ENCODE assay signal across 23 cellular contexts in the genomic region with DNA sequence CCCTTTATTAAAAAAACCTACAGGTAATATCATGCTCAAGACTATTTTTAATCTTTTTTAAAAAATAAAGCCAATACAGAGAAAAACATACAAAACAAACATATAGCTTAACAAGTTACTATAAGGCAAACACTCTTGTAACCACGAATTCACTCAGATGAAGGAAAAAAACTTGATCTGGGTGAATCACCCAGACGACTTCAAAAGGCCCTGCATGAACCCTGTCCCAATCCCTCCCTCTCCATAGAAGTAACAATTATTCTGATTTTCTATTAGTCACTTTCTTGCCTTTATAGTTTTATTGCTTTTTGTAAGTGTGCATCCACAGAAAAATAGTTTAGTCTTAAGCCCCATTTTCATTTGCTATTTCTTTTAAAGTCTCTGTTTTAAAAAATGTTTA.
A peak's percentile ranks its signal among the peaks of the same experiment; 100 is the strongest.
DNase-seq lines count a peak whose midpoint lies in the region; ATAC-seq, FAIRE-seq and TF ChIP-seq lines count a peak whose summit lies in the region.
"Had no signal": no experiment of that assay in that cellular context is flagged by ENCODE, and none has a peak within 500 bp of the region (broad histone marks: within the 10 kb centered on the region; RNA-seq: fewer than 3 reads in every experiment).

No MANE protein-coding gene starts in this region.

- no peak overlapping the region for H3K4me2 ChIP-seq in K562 (ENCODE audit: insufficient read depth, low read length)

- POLR2A ChIA-PET in K562 (lab: Yijun Ruan, JAX) = no interaction called here

- intact Hi-C loops in K562 (cut with micrococcal nuclease) (loop anchor here (10.0 kb wide), 1 partner anchor 71 kb away; a partner anchor contains a TSS), gastrocnemius medialis (cut with DNase I; ENCODE audit: low total_unique reads) (no loop called here)

- WGBS in K562 (ENCODE audit: insufficient coverage, low coverage, missing lambda C conversion rate) = 8% methylated on average over 2 of the region's 2 CpGs

- H3K27me3 ChIP-seq in K562 (ENCODE audit: control insufficient read depth in 2 of 2, insufficient read depth in 2 of 2, low read length in 2 of 2) = no peaks in the 10 kb centered on the region
- H3K27me3 ChIP-seq in gastrocnemius medialis = no peaks in the 10 kb centered on the region
- H3K27me3 ChIP-seq: body of pancreas, MG63, ovary had no signal

- no peaks in the 10 kb centered on the region for H3K9me1 ChIP-seq in K562 (ENCODE audit: control insufficient read depth, insufficient read depth, low read length)

- TF ChIP-seq POLR2A in K562 (conservative IDR thresholded peaks at IDR 0.05) (no peak), gastrocnemius medialis (IDR thresholded peaks at IDR 0.05) (no peak)

- peaks cover 29% of the 10 kb centered on the region for H3K79me2 ChIP-seq in K562 (ENCODE audit: control insufficient read depth, insufficient read depth, low read length)

- ATAC-seq in K562 (0 out of 3 replicates have a peak, but pooled peaks have one; percentile 17), gastrocnemius medialis (no peak)
- ATAC-seq: body of pancreas, GM12878, lower lobe of right lung, Panc1 had no signal

- DNase-seq in DMS53 (lab: John Stamatoyannopoulos, UW) = peak; percentile 89
- peak; percentile 62 for DNase-seq in LHCN-M2 (ENCODE audit: low read depth)
- DNase-seq in K562 (ENCODE audit: extremely low read depth in 1 of 4, low spot score in 3 of 4) = peak in 1 of 4 experiments; percentile 9
- DNase-seq in kidney tubule cell (ENCODE audit: low spot score) = peak; percentile 53
- no peak for DNase-seq in gastrocnemius medialis
- DNase-seq in hippocampal formation (lab: John Stamatoyannopoulos, UW) = no peak
- no peak for DNase-seq in ecto neural progenitor cell (ENCODE audit: low spot score)
- no peak for DNase-seq in hypothalamus (lab: John Stamatoyannopoulos, UW)
- DNase-seq: activated naive CD4-positive, alpha-beta T cell treated with anti-CD3 and anti-CD28 coated beads, Interleukin-2, amount 10 ng/mL, durations not matched to agents 7 days and 5 days; activated T-cell treated with anti-CD3 and anti-CD28 coated beads for 4 hours; body of pancreas; GF-D8; lower lobe of right lung; MG63; naive B cell; NCI-H1694 treated with DMSO at 0.1 percent for 48 hours; ovary; small intestine; stimulated activated CD4-positive, alpha-beta T cell treated with anti-CD3 and anti-CD28 coated beads, Interleukin-4, amount 100 ng/mL, for 1 hour; T-helper 1 cell had no signal

- CTCF ChIA-PET in K562 (lab: Yijun Ruan, JAX; ENCODE audit: low intra/inter-chr PET ratio) = no interaction called here

- no peaks in the 10 kb centered on the region for H4K20me1 ChIP-seq in K562 (replicated peaks; ENCODE audit: control insufficient read depth, insufficient read depth, low read length)

- no peak for TF ChIP-seq RAD21 in K562 (CRISPR knock-in tag; conservative IDR thresholded peaks at IDR 0.05 in 1 of 2, IDR thresholded peaks at IDR 0.05 in 1 of 2)

- no peak for TF ChIP-seq EP300 in K562 (IDR thresholded peaks at IDR 0.05; ENCODE audit: low read length)

- no peaks in the 10 kb centered on the region for H3K36me3 ChIP-seq in K562 (ENCODE audit: control insufficient read depth, insufficient read depth, low read length)
- no peaks in the 10 kb centered on the region for H3K36me3 ChIP-seq in gastrocnemius medialis
- H3K36me3 ChIP-seq: lower lobe of right lung, ovary had no signal

- H3K27ac ChIP-seq in K562 (ENCODE audit: extremely low read depth, low read depth, low read length) (no peak overlapping the region), gastrocnemius medialis (no peak overlapping the region)
- H3K27ac ChIP-seq: body of pancreas, lower lobe of right lung, ovary had no signal

- FAIRE-seq in K562 (lab: Jason Lieb, UNC) = no peak
- FAIRE-seq: GM12878, HTR-8/SVneo, small intestine had no signal

- H3K9me3 ChIP-seq in K562 (replicated peaks; ENCODE audit: control insufficient read depth, insufficient read depth, low read depth, low read length) (0 out of 2 replicates have a peak, but pooled peaks cover 2% of the 10 kb centered on the region), gastrocnemius medialis (no peaks in the 10 kb centered on the region)
- H3K9me3 ChIP-seq: body of pancreas, lower lobe of right lung, MG63, ovary had no signal

- in situ Hi-C loops in K562 (cut with MboI) = no loop called here
- in situ Hi-C loops in gastrocnemius medialis (cut with MboI; ENCODE audit: low sequenced_read_pairs in 4 of 4) = no loop called here

- TF ChIP-seq CTCF in K562 (IDR thresholded peaks at IDR 0.05 in 2 of 3, conservative IDR thresholded peaks at IDR 0.05 in 1 of 3; ENCODE audit: insufficient read depth in 2 of 3, low read depth in 1 of 3, low read length in 3 of 3) (no peak), gastrocnemius medialis (IDR thresholded peaks at IDR 0.05 in 4 of 5, conservative IDR thresholded peaks at IDR 0.05 in 1 of 5) (no peak)

- H3K9ac ChIP-seq in K562 (ENCODE audit: insufficient read depth in 1 of 2, low read depth in 2 of 2, low read length in 2 of 2) = no peak overlapping the region

- H3K4me1 ChIP-seq in K562 (replicated peaks in 1 of 2; ENCODE audit: control insufficient read depth in 2 of 2, insufficient read depth in 2 of 2, low read length in 2 of 2) (peaks cover 9 to 16% of the 10 kb centered on the region in 2 experiments; a peak in 2 of 5 replicates), gastrocnemius medialis (peaks cover 13 to 19% of the 10 kb centered on the region in 2 donors)
- H3K4me1 ChIP-seq: body of pancreas, lower lobe of right lung had no signal

- no peak overlapping the region for H3K4me3 ChIP-seq in K562
- no peak overlapping the region for H3K4me3 ChIP-seq in gastrocnemius medialis
- H3K4me3 ChIP-seq: body of pancreas, GM12878, lower lobe of right lung, MG63, ovary had no signal

- H2AFZ ChIP-seq in K562 (ENCODE audit: low read depth, low read length) = no peak overlapping the region

- BruUV-seq in K562 (replicated peaks; lab: Mats Ljungman, UMichigan) = no TSS peak

TF ChIP-seq in K562, 482 proteins besides CTCF, POLR2A, EP300 and RAD21:
- TF ChIP-seq NELFE (IDR thresholded peaks at IDR 0.05; ENCODE audit: insufficient read depth, insufficient read length) = no peak
- no peak for TF ChIP-seq ZFP30 (CRISPR knock-in tag; IDR thresholded peaks at IDR 0.05; ENCODE audit: borderline replicate concordance)
- TF ChIP-seq, protein P1, sequence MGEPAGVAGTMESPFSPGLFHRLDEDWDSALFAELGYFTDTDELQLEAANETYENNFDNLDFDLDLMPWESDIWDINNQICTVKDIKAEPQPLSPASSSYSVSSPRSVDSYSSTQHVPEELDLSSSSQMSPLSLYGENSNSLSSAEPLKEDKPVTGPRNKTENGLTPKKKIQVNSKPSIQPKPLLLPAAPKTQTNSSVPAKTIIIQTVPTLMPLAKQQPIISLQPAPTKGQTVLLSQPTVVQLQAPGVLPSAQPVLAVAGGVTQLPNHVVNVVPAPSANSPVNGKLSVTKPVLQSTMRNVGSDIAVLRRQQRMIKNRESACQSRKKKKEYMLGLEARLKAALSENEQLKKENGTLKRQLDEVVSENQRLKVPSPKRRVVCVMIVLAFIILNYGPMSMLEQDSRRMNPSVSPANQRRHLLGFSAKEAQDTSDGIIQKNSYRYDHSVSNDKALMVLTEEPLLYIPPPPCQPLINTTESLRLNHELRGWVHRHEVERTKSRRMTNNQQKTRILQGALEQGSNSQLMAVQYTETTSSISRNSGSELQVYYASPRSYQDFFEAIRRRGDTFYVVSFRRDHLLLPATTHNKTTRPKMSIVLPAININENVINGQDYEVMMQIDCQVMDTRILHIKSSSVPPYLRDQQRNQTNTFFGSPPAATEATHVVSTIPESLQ (CRISPR knock-in tag; IDR thresholded peaks at IDR 0.05) = no peak
- TF ChIP-seq, protein P2, sequence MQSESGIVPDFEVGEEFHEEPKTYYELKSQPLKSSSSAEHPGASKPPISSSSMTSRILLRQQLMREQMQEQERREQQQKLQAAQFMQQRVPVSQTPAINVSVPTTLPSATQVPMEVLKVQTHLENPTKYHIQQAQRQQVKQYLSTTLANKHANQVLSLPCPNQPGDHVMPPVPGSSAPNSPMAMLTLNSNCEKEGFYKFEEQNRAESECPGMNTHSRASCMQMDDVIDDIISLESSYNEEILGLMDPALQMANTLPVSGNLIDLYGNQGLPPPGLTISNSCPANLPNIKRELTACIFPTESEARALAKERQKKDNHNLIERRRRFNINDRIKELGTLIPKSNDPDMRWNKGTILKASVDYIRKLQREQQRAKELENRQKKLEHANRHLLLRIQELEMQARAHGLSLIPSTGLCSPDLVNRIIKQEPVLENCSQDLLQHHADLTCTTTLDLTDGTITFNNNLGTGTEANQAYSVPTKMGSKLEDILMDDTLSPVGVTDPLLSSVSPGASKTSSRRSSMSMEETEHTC (IDR thresholded peaks at IDR 0.05) = no peak
- no peak for TF ChIP-seq FOS (IDR thresholded peaks at IDR 0.05; ENCODE audit: extremely low read depth, insufficient read length)
- TF ChIP-seq CBX8 (IDR thresholded peaks at IDR 0.05; ENCODE audit: borderline replicate concordance, extremely low read depth, low read depth, low read length, poor library complexity, severe bottlenecking) = no peak
- TF ChIP-seq KLF1 (tag; IDR thresholded peaks at IDR 0.05) = no peak
- TF ChIP-seq ZNF431 (CRISPR knock-in tag; IDR thresholded peaks at IDR 0.05) = no peak
- TF ChIP-seq SOX6 (IDR thresholded peaks at IDR 0.05) = no peak
- no peak for TF ChIP-seq GABPB1 (CRISPR knock-in tag; IDR thresholded peaks at IDR 0.05)
- no peak for TF ChIP-seq DMBX1 (CRISPR knock-in tag; IDR thresholded peaks at IDR 0.05; ENCODE audit: borderline replicate concordance)
- no peak for TF ChIP-seq ZNF165 (CRISPR knock-in tag; IDR thresholded peaks at IDR 0.05; ENCODE audit: borderline replicate concordance)
- no peak for TF ChIP-seq SRSF1 (IDR thresholded peaks at IDR 0.05; ENCODE audit: low read depth, low read length)
- TF ChIP-seq POLR2B (IDR thresholded peaks at IDR 0.05; ENCODE audit: low read depth, partially characterized antibody) = no peak
- no peak for TF ChIP-seq ZNF274 (IDR thresholded peaks at IDR 0.05; ENCODE audit: borderline replicate concordance, low read depth, low read length)

Comparison
In these comparisons a context has a peak if more than half of its experiments do, and no peak if none do; other contexts are left out.
1. DNase-seq: peak in DMS53 (single experiment), LHCN-M2 (single experiment) and kidney tubule cell (single experiment); none in gastrocnemius medialis (0 of 2), hippocampal formation (0 of 2), ecto neural progenitor cell (single experiment) and hypothalamus (0 of 51).